ENCODE assay signal across 14 cellular contexts in the genomic region with DNA sequence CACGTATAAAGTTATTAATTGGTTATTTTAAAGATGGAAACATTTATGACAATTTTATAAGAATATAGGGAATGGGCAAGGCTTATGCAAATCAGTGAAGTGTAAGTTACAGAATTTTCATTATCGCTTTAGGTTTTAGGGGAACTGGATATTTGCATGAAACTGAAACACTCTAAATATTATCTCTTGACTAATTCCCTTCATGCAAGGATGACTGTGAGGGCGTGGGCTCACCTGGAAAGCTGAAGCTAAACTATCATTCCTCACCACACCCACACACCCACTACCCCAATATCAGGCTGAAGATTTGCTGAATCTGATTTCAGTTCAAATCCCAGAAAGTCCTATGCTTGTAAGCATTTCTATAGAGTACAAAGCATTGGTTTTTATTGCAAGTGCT.
DNase-seq lines count a peak whose midpoint lies in the region; ATAC-seq and TF ChIP-seq lines count a peak whose summit lies in the region.
"Had no signal": no experiment of that assay in that cellular context is flagged by ENCODE, and none has a peak within 500 bp of the region (broad histone marks: within the 10 kb centered on the region; RNA-seq: fewer than 3 reads in every experiment).

No MANE protein-coding gene starts in this region.

- TF ChIP-seq CTCF in omental fat pad (IDR thresholded peaks at IDR 0.05): no peak

- no peaks in the 10 kb centered on the region for H3K36me3 Mint-ChIP-seq in memory B cell
- H3K36me3 Mint-ChIP-seq in activated T-cell treated with anti-CD3 and anti-CD28 coated beads, Interleukin-2, amount 50 U/mL, for 24 hours (ENCODE audit: low read depth): no peaks in the 10 kb centered on the region
- H3K36me3 Mint-ChIP-seq: activated naive CD8-positive, alpha-beta T cell treated with anti-CD3 and anti-CD28 coated beads, Interleukin-2, amount 10 ng/mL, durations not matched to agents 7 days and 5 days; CD4-positive, CD25-positive, alpha-beta regulatory T cell had no signal

- DNase-seq in memory B cell (ENCODE audit: low spot score in 2 of 2) (no peak), cerebellar cortex (ENCODE audit: low spot score) (no peak), omental fat pad (ENCODE audit: low spot score) (no peak)
- no peak for DNase-seq in activated T-cell treated with anti-CD3 and anti-CD28 coated beads, Interleukin-2, amount 50 U/mL, for 24 hours
- DNase-seq in activated T-cell treated with anti-CD3 and anti-CD28 coated beads, Interleukin-2, amount 50 U/mL, for 1 hour: no peak
- DNase-seq: activated naive CD8-positive, alpha-beta T cell treated with anti-CD3 and anti-CD28 coated beads, Interleukin-2, amount 10 ng/mL, durations not matched to agents 7 days and 5 days; CD4-positive, CD25-positive, alpha-beta regulatory T cell; central memory CD4-positive, alpha-beta T cell; GF-D8; NCI-H2081; posterior cingulate gyrus had no signal

- no peaks in the 10 kb centered on the region for H3K27me3 Mint-ChIP-seq in memory B cell
- H3K27me3 Mint-ChIP-seq in activated T-cell treated with anti-CD3 and anti-CD28 coated beads, Interleukin-2, amount 50 U/mL, for 24 hours: no peaks in the 10 kb centered on the region
- H3K27me3 Mint-ChIP-seq: activated naive CD8-positive, alpha-beta T cell treated with anti-CD3 and anti-CD28 coated beads, Interleukin-2, amount 10 ng/mL, durations not matched to agents 7 days and 5 days; CD4-positive, CD25-positive, alpha-beta regulatory T cell had no signal

- H3K27ac Mint-ChIP-seq in memory B cell: no peak overlapping the region
- no peak overlapping the region for H3K27ac Mint-ChIP-seq in activated T-cell treated with anti-CD3 and anti-CD28 coated beads, Interleukin-2, amount 50 U/mL, for 24 hours
- H3K27ac Mint-ChIP-seq: activated naive CD8-positive, alpha-beta T cell treated with anti-CD3 and anti-CD28 coated beads, Interleukin-2, amount 10 ng/mL, durations not matched to agents 7 days and 5 days; CD4-positive, CD25-positive, alpha-beta regulatory T cell had no signal

- peaks cover 11% of the 10 kb centered on the region for H3K4me1 Mint-ChIP-seq in memory B cell
- no peaks in the 10 kb centered on the region for H3K4me1 Mint-ChIP-seq in activated T-cell treated with anti-CD3 and anti-CD28 coated beads, Interleukin-2, amount 50 U/mL, for 24 hours (ENCODE audit: low read depth)
- H3K4me1 Mint-ChIP-seq: activated naive CD8-positive, alpha-beta T cell treated with anti-CD3 and anti-CD28 coated beads, Interleukin-2, amount 10 ng/mL, durations not matched to agents 7 days and 5 days; CD4-positive, CD25-positive, alpha-beta regulatory T cell had no signal

- H3K9me3 Mint-ChIP-seq in memory B cell: no peaks in the 10 kb centered on the region
- H3K9me3 Mint-ChIP-seq in activated T-cell treated with anti-CD3 and anti-CD28 coated beads, Interleukin-2, amount 50 U/mL, for 24 hours: peaks cover 4% of the 10 kb centered on the region
- H3K9me3 Mint-ChIP-seq: activated naive CD8-positive, alpha-beta T cell treated with anti-CD3 and anti-CD28 coated beads, Interleukin-2, amount 10 ng/mL, durations not matched to agents 7 days and 5 days had no signal

- peak; percentile 56 for ATAC-seq in GM19023 (IDR thresholded peaks at IDR 0.05; ENCODE audit: unreplicated experiment)
- peak; percentile 42 for ATAC-seq in HG02571 (IDR thresholded peaks at IDR 0.05; ENCODE audit: unreplicated experiment)
- peak; percentile 48 for ATAC-seq in HG03135 (IDR thresholded peaks at IDR 0.05; ENCODE audit: unreplicated experiment)
- peak; percentile 89 for ATAC-seq in memory B cell (ENCODE audit: low read depth)
- no peak for ATAC-seq in omental fat pad (ENCODE audit: low FRiP score)

- peak overlapping the region; percentile 43 for H3K4me3 Mint-ChIP-seq in memory B cell
- no peak overlapping the region for H3K4me3 Mint-ChIP-seq in activated T-cell treated with anti-CD3 and anti-CD28 coated beads, Interleukin-2, amount 50 U/mL, for 24 hours
- H3K4me3 Mint-ChIP-seq: activated naive CD8-positive, alpha-beta T cell treated with anti-CD3 and anti-CD28 coated beads, Interleukin-2, amount 10 ng/mL, durations not matched to agents 7 days and 5 days; CD4-positive, CD25-positive, alpha-beta regulatory T cell had no signal
